9 cellular contexts compared by ENCODE assay signal in the genomic region with DNA sequence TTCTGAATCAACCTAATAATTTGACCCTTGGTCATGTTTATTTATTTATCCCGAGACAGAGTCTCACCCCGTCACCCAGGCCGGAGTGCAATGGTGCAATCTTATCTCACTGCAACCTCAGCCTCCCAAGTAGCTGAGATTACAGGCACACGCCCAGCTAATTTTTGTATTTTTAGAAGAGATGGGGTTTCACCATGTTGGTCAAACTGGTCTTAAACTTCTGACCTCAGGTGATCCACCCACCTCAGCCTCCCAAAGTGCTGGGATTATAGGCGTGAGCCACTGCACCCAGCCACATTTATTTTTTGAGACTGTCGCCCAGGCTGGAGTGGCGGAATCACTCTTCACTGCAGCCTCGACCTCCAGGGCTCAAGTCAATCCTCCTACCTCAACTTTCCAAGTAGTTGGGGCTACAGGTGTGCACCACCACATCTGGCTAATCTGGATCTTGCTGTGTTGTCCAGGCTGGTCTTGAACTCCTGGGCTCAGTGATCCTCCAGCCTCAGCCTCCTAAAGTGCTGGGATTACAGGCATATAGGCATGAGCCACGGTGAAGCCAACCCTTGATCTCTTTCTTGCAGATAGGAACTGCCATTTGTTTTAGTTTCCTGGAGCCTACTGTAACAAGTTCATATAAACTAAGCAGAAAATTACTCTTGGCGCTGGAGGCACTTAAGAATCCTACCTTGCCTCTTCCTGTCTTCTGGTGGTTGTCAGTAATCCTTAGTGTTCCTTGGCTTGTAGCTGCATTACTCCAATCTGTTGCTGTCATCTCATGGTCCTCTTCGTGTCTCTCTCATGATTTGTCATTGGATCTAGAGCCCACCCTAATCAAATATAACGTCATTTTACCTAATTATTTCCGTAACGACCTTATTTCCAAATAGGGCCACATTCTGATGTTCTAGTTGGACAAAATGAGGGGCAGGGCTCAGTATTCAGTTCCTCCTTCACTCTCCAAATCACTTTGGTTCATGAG. TPM values are rescaled to one million over a fixed set of nuclear protein-coding genes. Genes with fewer than 3 reads are reported as not detected.
A peak's percentile ranks its signal among the peaks of the same experiment; 100 is the strongest.
DNase-seq lines count a peak whose midpoint lies in the region; TF ChIP-seq lines count a peak whose summit lies in the region.
"Had no signal": no experiment of that assay in that cellular context is flagged by ENCODE, and none has a peak within 500 bp of the region (broad histone marks: within the 10 kb centered on the region; RNA-seq: fewer than 3 reads in every experiment).

No MANE protein-coding gene starts in this region.

- no peaks in the 10 kb centered on the region for H3K9me3 ChIP-seq in A673 (ENCODE audit: low read depth, low read length, poor library complexity, severe bottlenecking)
- H3K9me3 ChIP-seq in iPS-15b (ENCODE audit: control insufficient read depth, insufficient read depth, low read length): no peaks in the 10 kb centered on the region

- H3K27me3 ChIP-seq in A673 (replicated peaks; ENCODE audit: insufficient read depth, low read depth, low read length, poor library complexity): no peaks in the 10 kb centered on the region
- no peaks in the 10 kb centered on the region for H3K27me3 ChIP-seq in H7 (ENCODE audit: control insufficient read depth, insufficient read depth, low read length)
- no peaks in the 10 kb centered on the region for H3K27me3 ChIP-seq in iPS-15b (ENCODE audit: control insufficient read depth, insufficient read depth, low read length)

- H3K36me3 Mint-ChIP-seq in activated T-helper 1 cell treated with anti-CD3 and anti-CD28 coated beads, Interleukin-12 subunit alpha, Interleukin-12 subunit beta, Interleukin-2, Interleukin-4 antibody, amounts not matched to agents 30 ng/mL and 10 ng/mL and 1 ng/mL, durations not matched to agents 14 hours and 24 hours and 36 hours (ENCODE audit: low read depth): peaks cover 51% of the 10 kb centered on the region

- peak overlapping the region; percentile 99 for H3K27ac ChIP-seq in A673 (ENCODE audit: low read depth, low read length, poor library complexity, severe bottlenecking)

- peaks cover 61% of the 10 kb centered on the region for H3K4me1 Mint-ChIP-seq in activated T-helper 1 cell treated with anti-CD3 and anti-CD28 coated beads, Interleukin-12 subunit alpha, Interleukin-12 subunit beta, Interleukin-2, Interleukin-4 antibody, amounts not matched to agents 30 ng/mL and 10 ng/mL and 1 ng/mL, durations not matched to agents 14 hours and 24 hours and 36 hours (ENCODE audit: low read depth)

- no peaks in the 10 kb centered on the region for H3K9me3 Mint-ChIP-seq in activated T-helper 1 cell treated with anti-CD3 and anti-CD28 coated beads, Interleukin-12 subunit alpha, Interleukin-12 subunit beta, Interleukin-2, Interleukin-4 antibody, amounts not matched to agents 30 ng/mL and 10 ng/mL and 1 ng/mL, durations not matched to agents 14 hours and 24 hours and 36 hours

- H3K36me3 ChIP-seq in A673 (ENCODE audit: insufficient read depth, low read length, poor library complexity, severe bottlenecking) (peaks cover 53% of the 10 kb centered on the region), H7 (replicated peaks; ENCODE audit: control insufficient read depth, insufficient read depth, low read length) (peaks cover 40% of the 10 kb centered on the region), iPS-15b (ENCODE audit: control insufficient read depth, insufficient read depth, low read length) (peaks cover 42% of the 10 kb centered on the region)

- H3K9ac ChIP-seq in iPS-15b (ENCODE audit: low read depth, low read length): peak overlapping the region; percentile 100

- intact Hi-C loops in A673 (cut with micrococcal nuclease; ENCODE audit: unreplicated experiment): no loop called here
- intact Hi-C loops in activated T-helper 1 cell treated with anti-CD3 and anti-CD28 coated beads, Interleukin-12 subunit alpha, Interleukin-12 subunit beta, Interleukin-2, Interleukin-4 antibody, amounts not matched to agents 30 ng/mL and 10 ng/mL and 1 ng/mL, durations not matched to agents 14 hours and 24 hours and 36 hours (cut with micrococcal nuclease): loop anchor here (5.0 to 10.0 kb wide), 4 partner anchors 153 to 1299 kb away; a partner anchor contains a TSS

- no TSS peak for BruUV-seq in A673 (replicated peaks; lab: Mats Ljungman, UMichigan)

- CTCF ChIA-PET in A673 (lab: Charles Lee): interaction anchor here (0.6 kb wide), 1 partner anchor 129 kb away, joined by 3 read pairs; no protein-coding TSS in a partner anchor

- H3K27ac Mint-ChIP-seq in activated T-helper 1 cell treated with anti-CD3 and anti-CD28 coated beads, Interleukin-12 subunit alpha, Interleukin-12 subunit beta, Interleukin-2, Interleukin-4 antibody, amounts not matched to agents 30 ng/mL and 10 ng/mL and 1 ng/mL, durations not matched to agents 14 hours and 24 hours and 36 hours: peak overlapping the region; percentile 85

- H3K4me3 ChIP-seq in A673 (ENCODE audit: low read depth, low read length, poor library complexity, severe bottlenecking): peak overlapping the region; percentile 68
- peak overlapping the region; percentile 97; the same call in 1 of the 2 replicates for H3K4me3 ChIP-seq in H7 (ENCODE audit: insufficient read depth, low read depth, low read length)
- H3K4me3 ChIP-seq in iPS-15b (ENCODE audit: low read depth, low read length): peak overlapping the region; percentile 93

- DNase-seq in A673 (ENCODE audit: low spot score): no peak
- no peak for DNase-seq in H7
- no peak for DNase-seq in activated T-helper 1 cell treated with anti-CD3 and anti-CD28 coated beads, Interleukin-12 subunit alpha, Interleukin-12 subunit beta, Interleukin-2, Interleukin-4 antibody, amounts not matched to agents 30 ng/mL and 10 ng/mL and 1 ng/mL, durations not matched to agents 14 hours and 24 hours and 36 hours (ENCODE audit: low spot score)
- no peak for DNase-seq in NCI-H2171 treated with DMSO at 0.1 percent for 48 hours (lab: John Stamatoyannopoulos, UW)
- DNase-seq in SKM-1 (lab: John Stamatoyannopoulos, UW; ENCODE audit: unreplicated experiment): no peak
- no peak for DNase-seq in inferior parietal cortex (ENCODE audit: extremely low spot score)
- DNase-seq in NCI-H1436 (lab: John Stamatoyannopoulos, UW): no peak
- DNase-seq: T1000 had no signal

- H3K27me3 Mint-ChIP-seq in activated T-helper 1 cell treated with anti-CD3 and anti-CD28 coated beads, Interleukin-12 subunit alpha, Interleukin-12 subunit beta, Interleukin-2, Interleukin-4 antibody, amounts not matched to agents 30 ng/mL and 10 ng/mL and 1 ng/mL, durations not matched to agents 14 hours and 24 hours and 36 hours (ENCODE audit: insufficient read depth): no peaks in the 10 kb centered on the region

- POLR2A ChIA-PET in A673 (lab: Charles Lee; ENCODE audit: low non-redundant PET): no interaction called here

- H3K4me1 ChIP-seq in A673 (ENCODE audit: insufficient read depth, low read length, poor library complexity, severe bottlenecking): peaks cover 40% of the 10 kb centered on the region
- H3K4me1 ChIP-seq in iPS-15b (ENCODE audit: control insufficient read depth, insufficient read depth, low read length): peaks cover 12% of the 10 kb centered on the region

- H3K4me3 Mint-ChIP-seq in activated T-helper 1 cell treated with anti-CD3 and anti-CD28 coated beads, Interleukin-12 subunit alpha, Interleukin-12 subunit beta, Interleukin-2, Interleukin-4 antibody, amounts not matched to agents 30 ng/mL and 10 ng/mL and 1 ng/mL, durations not matched to agents 14 hours and 24 hours and 36 hours: peak overlapping the region; percentile 97

- no peak for TF ChIP-seq CTCF in A673 (conservative IDR thresholded peaks at IDR 0.05; ENCODE audit: low read depth, low read length)

RNA-seq across cellular contexts. Expression of a gene that starts 2.3 kb away (rescaled TPM):
- 1,781 and 1,852 TPM in 2 replicates for total RNA-seq in A673 (2021)
- total RNA-seq in H7 (2014; rRNA removed; shearing (Covaris generic)): 3,561 and 4,135 TPM in 2 replicates
- 2,930 and 2,946 TPM in 2 replicates for total RNA-seq in activated T-helper 1 cell treated with anti-CD3 and anti-CD28 coated beads, Interleukin-12 subunit alpha, Interleukin-12 subunit beta, Interleukin-2, Interleukin-4 antibody, amounts not matched to agents 30 ng/mL and 10 ng/mL and 1 ng/mL, durations not matched to agents 14 hours and 24 hours and 36 hours

RNA-seq across cellular contexts. Expression of a gene that starts 2.5 kb away (rescaled TPM):
- 58.2 and 60.8 TPM in 2 replicates for total RNA-seq in A673 (2021)
- total RNA-seq in H7 (2014; rRNA removed; shearing (Covaris generic)): 54.1 and 57.8 TPM in 2 replicates
- 59.8 and 63.5 TPM in 2 replicates for total RNA-seq in activated T-helper 1 cell treated with anti-CD3 and anti-CD28 coated beads, Interleukin-12 subunit alpha, Interleukin-12 subunit beta, Interleukin-2, Interleukin-4 antibody, amounts not matched to agents 30 ng/mL and 10 ng/mL and 1 ng/mL, durations not matched to agents 14 hours and 24 hours and 36 hours

RNA-seq across cellular contexts. Expression of a gene that starts 2.7 kb away (rescaled TPM):
- total RNA-seq in A673 (2021): 4.0 TPM in 2 replicates
- 5.6 and 8.3 TPM in 2 replicates for total RNA-seq in H7 (2014; rRNA removed; shearing (Covaris generic))
- 4.4 and 5.6 TPM in 2 replicates for total RNA-seq in activated T-helper 1 cell treated with anti-CD3 and anti-CD28 coated beads, Interleukin-12 subunit alpha, Interleukin-12 subunit beta, Interleukin-2, Interleukin-4 antibody, amounts not matched to agents 30 ng/mL and 10 ng/mL and 1 ng/mL, durations not matched to agents 14 hours and 24 hours and 36 hours

RNA-seq across cellular contexts. Expression of a gene that starts 14.8 kb away (rescaled TPM):
- 85.1 and 97.9 TPM in 2 replicates for total RNA-seq in A673 (2021)
- total RNA-seq in H7 (2014; rRNA removed; shearing (Covaris generic)): 72.0 and 96.6 TPM in 2 replicates
- total RNA-seq in activated T-helper 1 cell treated with anti-CD3 and anti-CD28 coated beads, Interleukin-12 subunit alpha, Interleukin-12 subunit beta, Interleukin-2, Interleukin-4 antibody, amounts not matched to agents 30 ng/mL and 10 ng/mL and 1 ng/mL, durations not matched to agents 14 hours and 24 hours and 36 hours: 113 and 123 TPM in 2 replicates

RNA-seq across cellular contexts. Expression of a gene that starts 15.2 kb away (rescaled TPM):
- 70.0 and 83.4 TPM in 2 replicates for total RNA-seq in A673 (2021)
- total RNA-seq in H7 (2014; rRNA removed; shearing (Covaris generic)): 87.9 and 90.2 TPM in 2 replicates
- total RNA-seq in activated T-helper 1 cell treated with anti-CD3 and anti-CD28 coated beads, Interleukin-12 subunit alpha, Interleukin-12 subunit beta, Interleukin-2, Interleukin-4 antibody, amounts not matched to agents 30 ng/mL and 10 ng/mL and 1 ng/mL, durations not matched to agents 14 hours and 24 hours and 36 hours: 122 and 126 TPM in 2 replicates
